10 cellular contexts compared by ENCODE assay signal in genomic region chr6:157203312-157203744, GRCh38.
DNase-seq lines count a peak whose midpoint lies in the region; ATAC-seq and TF ChIP-seq lines count a peak whose summit lies in the region.
"Had no signal": no experiment of that assay in that cellular context is flagged by ENCODE, and none has a peak within 500 bp of the region (broad histone marks: within the 10 kb centered on the region; RNA-seq: fewer than 3 reads in every experiment).

No MANE protein-coding gene starts in this region.

- no peak overlapping the region for H3K27ac ChIP-seq in ovary
- no peak overlapping the region for H3K27ac ChIP-seq in RWPE1
- H3K27ac ChIP-seq: lower lobe of right lung had no signal

- TF ChIP-seq EP300 in ovary (IDR thresholded peaks at IDR 0.05): no peak

- ATAC-seq in GM19372 (IDR thresholded peaks at IDR 0.05; ENCODE audit: low read depth, unreplicated experiment) (peak; percentile 97), HG02943 (IDR thresholded peaks at IDR 0.05; ENCODE audit: low read depth, unreplicated experiment) (peak; percentile 98)

- peaks cover 6% of the 10 kb centered on the region for H3K4me1 ChIP-seq in ovary (ENCODE audit: insufficient read depth)

- no peaks in the 10 kb centered on the region for H3K27me3 ChIP-seq in ovary

- no peak overlapping the region for H3K4me3 ChIP-seq in ovary
- H3K4me3 ChIP-seq: lower lobe of right lung had no signal

- CTCF ChIA-PET in RWPE1 (lab: Yijun Ruan, JAX): no interaction called here

- H3K9me3 ChIP-seq in ovary: no peaks in the 10 kb centered on the region
- H3K9me3 ChIP-seq: lower lobe of right lung had no signal

- no peaks in the 10 kb centered on the region for H3K36me3 ChIP-seq in ovary

- TF ChIP-seq POLR2A in ovary (IDR thresholded peaks at IDR 0.05): no peak

- intact Hi-C loops in ovary (cut with DNase I): loop anchor here in 1 of 4 donors (5.0 kb wide), 1 partner anchor 1036 kb away; no protein-coding TSS in a partner anchor

- WGBS in ovary, 3 donors: 49 to 74% (median 67%) methylated on average over 11 of the region's 11 CpGs

- POLR2A ChIA-PET in RWPE1 (lab: Yijun Ruan, JAX; ENCODE audit: low non-redundant PET): no interaction called here

- TF ChIP-seq CTCF in ovary (IDR thresholded peaks at IDR 0.05) (no peak), RWPE1 (conservative IDR thresholded peaks at IDR 0.05; ENCODE audit: low read depth) (no peak)

- DNase-seq in DMS79 (lab: John Stamatoyannopoulos, UW) (peak; percentile 96), NCI-H2107 (lab: John Stamatoyannopoulos, UW) (peak; percentile 64), SHP77 (lab: John Stamatoyannopoulos, UW) (no peak), ovary (no peak), RWPE1 (ENCODE audit: low spot score) (no peak)
- no peak for DNase-seq in effector CD8-positive, alpha-beta T cell (lab: John Stamatoyannopoulos, UW)
- DNase-seq: KBM-7, lower lobe of right lung had no signal

Comparison
In these comparisons a context has a peak if more than half of its experiments do, and no peak if none do; other contexts are left out.
1. DNase-seq: peak in DMS79 (single experiment) and NCI-H2107 (single experiment); none in SHP77 (0 of 2), effector CD8-positive, alpha-beta T cell (single experiment), ovary (0 of 5) and RWPE1 (single experiment).